ENCODE assay signal across 1 cellular context in genomic region chr1:182839209-182840065, GRCh38.
TF ChIP-seq lines count a peak whose summit lies in the region.

Gene DHX9, plus strand, starts transcription at chr1:182839347. Its CDS starts 3,220 bp downstream, at chr1:182842567.

TF ChIP-seq in K562, 482 proteins besides CTCF, POLR2A, EP300 and RAD21 (continued from another document and continues in another):
- peak in 1 of 2 experiments; percentile 87 for TF ChIP-seq MNT (conservative IDR thresholded peaks at IDR 0.05)
- no peak for TF ChIP-seq GTF2A2 (tag; IDR thresholded peaks at IDR 0.05)
- TF ChIP-seq, protein P1, sequence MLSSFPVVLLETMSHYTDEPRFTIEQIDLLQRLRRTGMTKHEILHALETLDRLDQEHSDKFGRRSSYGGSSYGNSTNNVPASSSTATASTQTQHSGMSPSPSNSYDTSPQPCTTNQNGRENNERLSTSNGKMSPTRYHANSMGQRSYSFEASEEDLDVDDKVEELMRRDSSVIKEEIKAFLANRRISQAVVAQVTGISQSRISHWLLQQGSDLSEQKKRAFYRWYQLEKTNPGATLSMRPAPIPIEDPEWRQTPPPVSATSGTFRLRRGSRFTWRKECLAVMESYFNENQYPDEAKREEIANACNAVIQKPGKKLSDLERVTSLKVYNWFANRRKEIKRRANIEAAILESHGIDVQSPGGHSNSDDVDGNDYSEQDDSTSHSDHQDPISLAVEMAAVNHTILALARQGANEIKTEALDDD (IDR thresholded peaks at IDR 0.05): peak; percentile 87
- TF ChIP-seq KDM5B (IDR thresholded peaks at IDR 0.05; ENCODE audit: insufficient replicate concordance, low read depth, low read length): peak; percentile 83
- 0 out of 2 replicates have a peak, but pooled peaks have one; percentile 27 for TF ChIP-seq DNMT1 (IDR thresholded peaks at IDR 0.05)
- peak; percentile 94 for TF ChIP-seq NBN (IDR thresholded peaks at IDR 0.05; ENCODE audit: low read depth)
- TF ChIP-seq HDGF (IDR thresholded peaks at IDR 0.05): no peak
- TF ChIP-seq YY1 (IDR thresholded peaks at IDR 0.05; ENCODE audit: borderline replicate concordance in 1 of 3, control insufficient read depth in 1 of 3, extremely low read depth in 1 of 3, insufficient read depth in 3 of 3, insufficient read length in 1 of 3, insufficient replicate concordance in 2 of 3, low read depth in 1 of 3, low read length in 2 of 3): peak; percentile 33 to 93 (median 88)
- peak; percentile 98 for TF ChIP-seq L3MBTL2 (IDR thresholded peaks at IDR 0.05)
- TF ChIP-seq, protein P2, sequence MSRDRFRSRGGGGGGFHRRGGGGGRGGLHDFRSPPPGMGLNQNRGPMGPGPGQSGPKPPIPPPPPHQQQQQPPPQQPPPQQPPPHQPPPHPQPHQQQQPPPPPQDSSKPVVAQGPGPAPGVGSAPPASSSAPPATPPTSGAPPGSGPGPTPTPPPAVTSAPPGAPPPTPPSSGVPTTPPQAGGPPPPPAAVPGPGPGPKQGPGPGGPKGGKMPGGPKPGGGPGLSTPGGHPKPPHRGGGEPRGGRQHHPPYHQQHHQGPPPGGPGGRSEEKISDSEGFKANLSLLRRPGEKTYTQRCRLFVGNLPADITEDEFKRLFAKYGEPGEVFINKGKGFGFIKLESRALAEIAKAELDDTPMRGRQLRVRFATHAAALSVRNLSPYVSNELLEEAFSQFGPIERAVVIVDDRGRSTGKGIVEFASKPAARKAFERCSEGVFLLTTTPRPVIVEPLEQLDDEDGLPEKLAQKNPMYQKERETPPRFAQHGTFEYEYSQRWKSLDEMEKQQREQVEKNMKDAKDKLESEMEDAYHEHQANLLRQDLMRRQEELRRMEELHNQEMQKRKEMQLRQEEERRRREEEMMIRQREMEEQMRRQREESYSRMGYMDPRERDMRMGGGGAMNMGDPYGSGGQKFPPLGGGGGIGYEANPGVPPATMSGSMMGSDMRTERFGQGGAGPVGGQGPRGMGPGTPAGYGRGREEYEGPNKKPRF (IDR thresholded peaks at IDR 0.05; ENCODE audit: low read depth, low read length): no peak
- peak; percentile 87 for TF ChIP-seq ZBTB9 (CRISPR knock-in tag; IDR thresholded peaks at IDR 0.05)
- TF ChIP-seq TEAD2 (tag; IDR thresholded peaks at IDR 0.05): no peak
- TF ChIP-seq HMG20A (CRISPR knock-in tag; conservative IDR thresholded peaks at IDR 0.05): no peak
- TF ChIP-seq, protein P3, sequence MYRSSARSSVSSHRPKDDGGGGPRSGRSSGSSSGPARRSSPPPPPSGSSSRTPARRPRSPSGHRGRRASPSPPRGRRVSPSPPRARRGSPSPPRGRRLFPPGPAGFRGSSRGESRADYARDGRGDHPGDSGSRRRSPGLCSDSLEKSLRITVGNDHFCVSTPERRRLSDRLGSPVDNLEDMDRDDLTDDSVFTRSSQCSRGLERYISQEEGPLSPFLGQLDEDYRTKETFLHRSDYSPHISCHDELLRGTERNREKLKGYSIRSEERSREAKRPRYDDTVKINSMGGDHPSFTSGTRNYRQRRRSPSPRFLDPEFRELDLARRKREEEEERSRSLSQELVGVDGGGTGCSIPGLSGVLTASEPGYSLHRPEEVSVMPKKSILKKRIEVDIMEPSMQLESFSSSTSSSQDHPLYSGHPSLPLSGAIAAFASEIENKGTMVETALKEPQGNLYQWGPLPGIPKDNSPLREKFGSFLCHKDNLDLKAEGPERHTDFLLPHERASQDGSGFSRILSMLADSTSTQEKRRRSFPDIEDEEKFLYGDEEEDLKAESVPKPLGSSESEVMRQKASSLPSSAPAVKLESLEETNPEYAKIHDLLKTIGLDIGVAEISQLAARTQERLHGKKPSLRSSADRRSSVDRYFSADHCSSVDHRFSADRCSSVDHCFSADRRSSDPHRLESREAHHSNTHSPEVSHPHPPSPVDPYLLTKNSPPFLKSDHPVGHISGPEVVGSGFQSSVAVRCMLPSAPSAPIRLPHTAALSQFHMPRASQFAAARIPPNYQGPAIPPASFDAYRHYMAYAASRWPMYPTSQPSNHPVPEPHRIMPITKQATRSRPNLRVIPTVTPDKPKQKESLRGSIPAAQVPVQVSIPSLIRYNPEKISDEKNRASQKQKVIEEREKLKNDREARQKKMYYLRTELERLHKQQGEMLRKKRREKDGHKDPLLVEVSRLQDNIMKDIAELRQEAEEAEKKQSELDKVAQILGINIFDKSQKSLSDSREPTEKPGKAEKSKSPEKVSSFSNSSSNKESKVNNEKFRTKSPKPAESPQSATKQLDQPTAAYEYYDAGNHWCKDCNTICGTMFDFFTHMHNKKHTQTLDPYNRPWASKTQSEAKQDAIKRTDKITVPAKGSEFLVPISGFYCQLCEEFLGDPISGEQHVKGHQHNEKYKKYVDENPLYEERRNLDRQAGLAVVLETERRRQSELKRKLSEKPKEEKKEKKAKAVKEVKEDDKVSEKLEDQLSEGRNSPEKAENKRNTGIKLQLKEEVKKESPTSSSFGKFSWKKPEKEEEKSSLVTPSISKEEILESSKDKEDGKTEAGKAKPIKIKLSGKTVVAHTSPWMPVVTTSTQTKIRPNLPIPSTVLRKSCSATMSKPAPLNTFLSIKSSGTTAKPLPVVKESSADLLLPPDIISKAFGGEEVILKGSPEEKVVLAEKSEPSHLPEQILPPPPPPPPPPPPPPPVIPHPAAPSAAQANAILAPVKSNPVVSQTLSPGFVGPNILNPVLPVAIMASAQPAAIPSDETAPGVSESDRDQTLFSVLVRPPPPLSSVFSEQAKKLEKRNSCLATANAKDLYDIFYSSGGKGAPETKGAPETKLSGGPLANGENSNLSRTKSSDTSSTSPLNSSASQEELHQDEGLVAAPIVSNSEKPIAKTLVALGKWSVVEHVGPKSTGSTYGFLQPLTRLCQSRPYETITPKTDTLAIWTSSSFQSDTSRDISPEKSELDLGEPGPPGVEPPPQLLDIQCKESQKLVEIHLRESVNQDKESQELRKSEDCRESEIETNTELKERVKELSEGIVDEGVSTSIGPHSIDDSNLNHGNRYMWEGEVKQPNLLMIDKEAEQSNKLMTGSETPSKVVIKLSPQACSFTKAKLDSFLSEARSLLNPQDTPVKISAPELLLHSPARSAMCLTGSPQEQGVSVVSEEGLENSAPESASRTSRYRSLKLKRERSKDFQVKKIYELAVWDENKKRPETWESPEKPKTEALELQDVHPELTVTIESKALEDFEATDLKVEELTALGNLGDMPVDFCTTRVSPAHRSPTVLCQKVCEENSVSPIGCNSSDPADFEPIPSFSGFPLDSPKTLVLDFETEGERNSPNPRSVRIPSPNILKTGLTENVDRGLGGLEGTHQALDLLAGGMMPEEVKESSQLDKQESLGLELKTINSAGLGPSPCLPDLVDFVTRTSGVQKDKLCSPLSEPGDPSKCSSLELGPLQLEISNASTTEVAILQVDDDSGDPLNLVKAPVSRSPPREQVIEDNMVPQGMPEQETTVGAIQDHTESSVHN (IDR thresholded peaks at IDR 0.05; ENCODE audit: borderline replicate concordance in 1 of 2, low read depth in 1 of 2): peak in 1 of 2 experiments; percentile 57; a peak in 2 of 4 replicates
- TF ChIP-seq SMC3 (conservative IDR thresholded peaks at IDR 0.05; ENCODE audit: insufficient read depth, low read depth, low read length): no peak
- TF ChIP-seq PHF21A (IDR thresholded peaks at IDR 0.05; ENCODE audit: borderline replicate concordance, low read depth): 0 out of 2 replicates have a peak, but pooled peaks have one; percentile 5
- TF ChIP-seq POLR2AphosphoS5 (IDR thresholded peaks at IDR 0.05; ENCODE audit: control insufficient read depth, insufficient read depth, low read depth, low read length): peak; percentile 99
- TF ChIP-seq ZNF408 (CRISPR knock-in tag; IDR thresholded peaks at IDR 0.05; ENCODE audit: low read depth): no peak
- TF ChIP-seq KAT7 (CRISPR knock-in tag; IDR thresholded peaks at IDR 0.05; ENCODE audit: borderline replicate concordance): peak; percentile 100
- no peak for TF ChIP-seq MTF1 (CRISPR knock-in tag; IDR thresholded peaks at IDR 0.05; ENCODE audit: borderline replicate concordance)
- TF ChIP-seq GABPB2 (CRISPR knock-in tag; conservative IDR thresholded peaks at IDR 0.05): no peak
- peak; percentile 65 for TF ChIP-seq ELF2 (CRISPR knock-in tag; IDR thresholded peaks at IDR 0.05)
- peak in 1 of 2 experiments; percentile 79 for TF ChIP-seq AFF1 (IDR thresholded peaks at IDR 0.05; ENCODE audit: low read depth in 1 of 2, partially characterized antibody in 2 of 2)
- peak; percentile 52; the same call in 1 of the 2 replicates for TF ChIP-seq NR2C2 (CRISPR knock-in tag; IDR thresholded peaks at IDR 0.05)
- TF ChIP-seq NR2C2 (tag; IDR thresholded peaks at IDR 0.05): peak; percentile 69
- TF ChIP-seq GATAD2B (IDR thresholded peaks at IDR 0.05; ENCODE audit: borderline replicate concordance): peak; percentile 66
- peak; percentile 63; the same call in 1 of the 2 replicates for TF ChIP-seq TOE1 (IDR thresholded peaks at IDR 0.05; ENCODE audit: borderline replicate concordance)
- TF ChIP-seq TOE1 (CRISPR knock-in tag; IDR thresholded peaks at IDR 0.05; ENCODE audit: borderline replicate concordance, low read depth): 0 out of 2 replicates have a peak, but pooled peaks have one; percentile 66
- peak; percentile 61 for TF ChIP-seq NR2C1 (IDR thresholded peaks at IDR 0.05)
- peak; percentile 71 for TF ChIP-seq NR2C1 (tag; IDR thresholded peaks at IDR 0.05)
- peak; percentile 86; the same call in 1 of the 2 replicates for TF ChIP-seq SPI1 (IDR thresholded peaks at IDR 0.05; ENCODE audit: borderline replicate concordance, low read depth, low read length)
- TF ChIP-seq MEF2A (IDR thresholded peaks at IDR 0.05; ENCODE audit: control insufficient read depth, low read depth, low read length): no peak
- no peak for TF ChIP-seq MIER1 (IDR thresholded peaks at IDR 0.05; ENCODE audit: low read depth)
- TF ChIP-seq NFATC3 (IDR thresholded peaks at IDR 0.05): no peak
- TF ChIP-seq, protein P4, sequence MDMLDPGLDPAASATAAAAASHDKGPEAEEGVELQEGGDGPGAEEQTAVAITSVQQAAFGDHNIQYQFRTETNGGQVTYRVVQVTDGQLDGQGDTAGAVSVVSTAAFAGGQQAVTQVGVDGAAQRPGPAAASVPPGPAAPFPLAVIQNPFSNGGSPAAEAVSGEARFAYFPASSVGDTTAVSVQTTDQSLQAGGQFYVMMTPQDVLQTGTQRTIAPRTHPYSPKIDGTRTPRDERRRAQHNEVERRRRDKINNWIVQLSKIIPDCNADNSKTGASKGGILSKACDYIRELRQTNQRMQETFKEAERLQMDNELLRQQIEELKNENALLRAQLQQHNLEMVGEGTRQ (CRISPR knock-in tag; IDR thresholded peaks at IDR 0.05): peak; percentile 92; the same call in 1 of the 2 replicates
- TF ChIP-seq PHB2 (IDR thresholded peaks at IDR 0.05; ENCODE audit: low read depth): peak; percentile 80
- TF ChIP-seq JUND (IDR thresholded peaks at IDR 0.05; ENCODE audit: borderline replicate concordance, low read depth, low read length): no peak; the same call in 1 of the 2 replicates
- no peak; the same call in 2 of the 3 replicates for TF ChIP-seq JUND (tag; IDR thresholded peaks at IDR 0.05; ENCODE audit: borderline replicate concordance, low read depth, low read length)
- peak in 1 of 2 experiments; percentile 87; a peak in 2 of 4 replicates for TF ChIP-seq ZNF639 (CRISPR knock-in tag; conservative IDR thresholded peaks at IDR 0.05 in 1 of 2, IDR thresholded peaks at IDR 0.05 in 1 of 2)
